Comparison of ENCODE assay signal across 1 cellular context in genomic region chr9:136808781-136809158, GRCh38.
TF ChIP-seq lines count a peak whose summit lies in the region.

No MANE protein-coding gene starts in this region.

TF ChIP-seq in endothelial cell of umbilical vein, 7 proteins besides CTCF, POLR2A, EP300 and RAD21 (continued from another document):
- TF ChIP-seq GATA2 (IDR thresholded peaks at IDR 0.05; ENCODE audit: insufficient read depth, insufficient read length, low read depth, low read length) (no peak), FOS (IDR thresholded peaks at IDR 0.05; ENCODE audit: borderline replicate concordance, insufficient read depth, low read length) (no peak), POLR2AphosphoS5 (IDR thresholded peaks at IDR 0.05; ENCODE audit: insufficient read depth, low read depth, low read length) (no peak)
